ENCODE assay signal across 8 cellular contexts in the genomic region with DNA sequence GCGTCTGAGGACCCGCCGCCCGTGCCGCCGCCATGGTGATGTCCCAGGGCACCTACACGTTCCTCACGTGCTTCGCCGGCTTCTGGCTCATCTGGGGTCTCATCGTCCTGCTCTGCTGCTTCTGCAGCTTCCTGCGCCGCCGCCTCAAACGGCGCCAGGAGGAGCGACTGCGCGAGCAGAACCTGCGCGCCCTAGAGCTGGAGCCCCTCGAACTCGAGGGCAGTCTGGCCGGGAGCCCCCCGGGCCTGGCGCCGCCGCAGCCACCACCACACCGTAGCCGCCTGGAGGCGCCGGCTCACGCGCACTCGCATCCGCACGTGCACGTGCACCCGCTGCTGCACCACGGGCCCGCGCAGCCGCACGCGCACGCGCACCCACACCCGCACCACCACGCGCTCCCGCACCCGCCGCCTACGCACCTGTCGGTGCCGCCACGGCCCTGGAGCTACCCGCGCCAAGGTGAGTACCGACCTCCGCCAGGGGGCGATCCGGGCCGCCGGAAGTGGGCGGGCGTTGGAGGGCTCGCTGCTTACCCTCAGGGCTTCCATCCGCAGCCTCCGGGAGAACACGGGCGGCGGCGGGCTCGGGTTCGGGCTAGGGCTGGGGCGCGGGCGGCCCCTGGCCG. TPM values are rescaled to one million over a fixed set of nuclear protein-coding genes. Genes with fewer than 3 reads are reported as not detected.
DNase-seq lines count a peak whose midpoint lies in the region; ATAC-seq and TF ChIP-seq lines count a peak whose summit lies in the region.

No MANE protein-coding gene starts in this region.

- H2AK5ac ChIP-seq in trophoblast cell (ENCODE audit: low read length): no peak overlapping the region

- H2AFZ ChIP-seq in Karpas-422 (ENCODE audit: low read length) (peak overlapping the region; percentile 65; the same call in 1 of the 2 replicates), trophoblast cell (ENCODE audit: insufficient read depth, low read length, poor library complexity) (peak overlapping the region; percentile 66)

- peaks cover 9% of the 10 kb centered on the region for H3K79me1 ChIP-seq in trophoblast cell (ENCODE audit: low read length)

- H2BK5ac ChIP-seq in trophoblast cell (ENCODE audit: low read depth, low read length, poor library complexity): no peak overlapping the region

- TF ChIP-seq POLR2A in upper lobe of left lung (IDR thresholded peaks at IDR 0.05): peak in 2 of 4 donors; percentile 33 to 48

- H3K9ac ChIP-seq in Karpas-422 (ENCODE audit: low read length) (peak overlapping the region; percentile 89), trophoblast cell (ENCODE audit: low read length) (no peak overlapping the region)

- peak overlapping the region; percentile 30 for H4K91ac ChIP-seq in trophoblast cell (ENCODE audit: low read depth, low read length)

- peaks cover 8% of the 10 kb centered on the region; the same call in 1 of the 2 replicates for H4K20me1 ChIP-seq in Karpas-422 (ENCODE audit: insufficient read depth, low read depth, low read length)

- intact Hi-C loops in head of caudate nucleus (cut with DNase I): loop anchor here (5.0 kb wide), 1 partner anchor 42 kb away; the partner anchor contains the start of gene PDLIM7

- H3K4me3 ChIP-seq in Karpas-422 (ENCODE audit: low read length) (peak overlapping the region; percentile 89), trophoblast cell (ENCODE audit: low read depth, low read length) (peak overlapping the region; percentile 64), upper lobe of left lung (peak overlapping the region; percentile 57 to 81 (median 72))

- H4K12ac ChIP-seq in trophoblast cell (ENCODE audit: low read depth, low read length): peak overlapping the region; percentile 1

- H4K8ac ChIP-seq in trophoblast cell (ENCODE audit: low read depth, low read length): peak overlapping the region; percentile 20

- no CpG with 5 or more reads among the region's 80 CpGs for WGBS in trophoblast cell (ENCODE audit: extremely low coverage, insufficient coverage, insufficient read length)
- WGBS in upper lobe of left lung, 2 donors: 0% methylated on average over 24 of the region's 80 CpGs; no CpG with 5 or more reads in 1 of the 2 donors

- H3K18ac ChIP-seq in trophoblast cell (ENCODE audit: low read length): peak overlapping the region; percentile 34

- no peak overlapping the region for H3K23ac ChIP-seq in trophoblast cell (ENCODE audit: low read length)

- H3K9me2 ChIP-seq in Karpas-422 (replicated peaks; ENCODE audit: insufficient read depth, low read length): no peaks in the 10 kb centered on the region

- no peaks in the 10 kb centered on the region for H3K27me3 ChIP-seq in Karpas-422 (ENCODE audit: low read length)
- H3K27me3 ChIP-seq in trophoblast cell (ENCODE audit: insufficient read depth, low read length): no peaks in the 10 kb centered on the region
- H3K27me3 ChIP-seq in upper lobe of left lung: peaks cover 0 to under 1% (median 0%) of the 10 kb centered on the region in 4 donors

- H2BK120ac ChIP-seq in trophoblast cell (ENCODE audit: insufficient read depth, low read length, poor library complexity): no peak overlapping the region

- H3K9me3 ChIP-seq in Karpas-422 (ENCODE audit: low read length): no peaks in the 10 kb centered on the region
- no peaks in the 10 kb centered on the region for H3K9me3 ChIP-seq in trophoblast cell (ENCODE audit: insufficient read depth, low read depth, low read length)
- no peaks in the 10 kb centered on the region for H3K9me3 ChIP-seq in upper lobe of left lung

- ATAC-seq in GM21723 (IDR thresholded peaks at IDR 0.05; ENCODE audit: unreplicated experiment): peak; percentile 55
- ATAC-seq in upper lobe of left lung (ENCODE audit: low FRiP score in 2 of 2): peak; percentile 65 to 74

- TF ChIP-seq EP300 in upper lobe of left lung (IDR thresholded peaks at IDR 0.05): no peak

- TF ChIP-seq CTCF in upper lobe of left lung (IDR thresholded peaks at IDR 0.05): peak; percentile 56 to 94 (median 90)

- H3K14ac ChIP-seq in trophoblast cell (ENCODE audit: low read length): peak overlapping the region; percentile 30

- H3K27ac ChIP-seq in Karpas-422 (ENCODE audit: low read length) (peak overlapping the region; percentile 86), trophoblast cell (ENCODE audit: low read depth, low read length) (peak overlapping the region; percentile 13), upper lobe of left lung (peak overlapping the region; percentile 52 to 85 (median 68))

- peaks cover 70% of the 10 kb centered on the region for H3K4me1 ChIP-seq in Karpas-422 (ENCODE audit: low read length)
- H3K4me1 ChIP-seq in trophoblast cell (ENCODE audit: control insufficient read depth in 1 of 2, insufficient read depth in 2 of 2, low read length in 2 of 2): peaks cover 0 to 17% of the 10 kb centered on the region in 2 experiments
- peaks cover 23 to 40% (median 29%) of the 10 kb centered on the region in 4 donors for H3K4me1 ChIP-seq in upper lobe of left lung

- H2BK12ac ChIP-seq in trophoblast cell (ENCODE audit: low read length): no peak overlapping the region

- H3K36me3 ChIP-seq in Karpas-422 (ENCODE audit: insufficient read depth, low read length): no peaks in the 10 kb centered on the region
- H3K36me3 ChIP-seq in trophoblast cell (ENCODE audit: control insufficient read depth in 1 of 2, insufficient read depth in 2 of 2, low read length in 2 of 2): peaks cover 35 to 36% of the 10 kb centered on the region in 2 experiments
- H3K36me3 ChIP-seq in upper lobe of left lung: peaks cover 0 to 24% (median 12%) of the 10 kb centered on the region in 4 donors

- peak overlapping the region; percentile 87 for H3K4me2 ChIP-seq in Karpas-422 (ENCODE audit: low read depth, low read length, poor library complexity, severe bottlenecking)
- peak overlapping the region; percentile 95 for H3K4me2 ChIP-seq in trophoblast cell (ENCODE audit: low read length)

- H3K79me2 ChIP-seq in Karpas-422 (ENCODE audit: low read length) (peaks cover 12% of the 10 kb centered on the region), trophoblast cell (ENCODE audit: control insufficient read depth, insufficient read depth, low read length, poor library complexity) (no peaks in the 10 kb centered on the region)

- H3K4ac ChIP-seq in trophoblast cell (ENCODE audit: low read depth, low read length): no peak overlapping the region

- DNase-seq in ELF-1 (ENCODE audit: low read depth, low spot score) (peak; percentile 92), Karpas-422 (peak; percentile 94), SHP77 treated with DMSO at 0.1 percent for 48 hours (lab: John Stamatoyannopoulos, UW) (peak; percentile 47), head of caudate nucleus (peak; percentile 21 to 86 (median 74)), trophoblast cell (peak; percentile 77 to 90), upper lobe of left lung (peak; percentile 85 to 97)
- peak; percentile 80 to 93 (median 87) for DNase-seq in activated naive CD4-positive, alpha-beta T cell (lab: John Stamatoyannopoulos, UW)

RNA-seq across cellular contexts. Expression of gene PRR7, which starts 8.5 kb away (rescaled TPM):
- total RNA-seq in Karpas-422 (2014; rRNA removed; shearing (Covaris generic); ENCODE audit: low replicate concordance): 26.8 and 59.4 TPM in 2 replicates
- polyA plus RNA-seq in trophoblast cell (2013): 1.7 and 1.9 TPM in 2 replicates
- total RNA-seq in upper lobe of left lung: 1 to 10 TPM; 1.6 to 9.2 (median 3.4) TPM

RNA-seq across cellular contexts. Expression of gene DBN1, which starts 18.3 kb away (rescaled TPM):
- 29.1 and 72.7 TPM in 2 replicates for total RNA-seq in Karpas-422 (2014; rRNA removed; shearing (Covaris generic); ENCODE audit: low replicate concordance)
- 206 and 211 TPM in 2 replicates for polyA plus RNA-seq in trophoblast cell (2013)
- 10 to 100 TPM; 17.0 to 55.6 (median 30.1) TPM for total RNA-seq in upper lobe of left lung

RNA-seq across cellular contexts. Expression of gene GRK6, which starts 28.7 kb away (rescaled TPM):
- total RNA-seq in Karpas-422 (2014; rRNA removed; shearing (Covaris generic); ENCODE audit: low replicate concordance): 45.5 and 79.1 TPM in 2 replicates
- 15.2 and 16.0 TPM in 2 replicates for polyA plus RNA-seq in trophoblast cell (2013)
- 10 to 100 TPM; 26.8 to 85.9 (median 56.6) TPM for total RNA-seq in upper lobe of left lung

RNA-seq across cellular contexts. Expression of gene PDLIM7, which starts 42.3 kb away (rescaled TPM):
- 53.6 and 138 TPM in 2 replicates for total RNA-seq in Karpas-422 (2014; rRNA removed; shearing (Covaris generic); ENCODE audit: low replicate concordance)
- 220 and 227 TPM in 2 replicates for polyA plus RNA-seq in trophoblast cell (2013)
- total RNA-seq in upper lobe of left lung: 100 to 1,000 TPM in 1 of 6 donors, 10 to 100 TPM in 5; 32.0 to 142 (median 75.8) TPM

RNA-seq across cellular contexts. Expression of gene F12, which starts 45.8 kb away (rescaled TPM):
- total RNA-seq in Karpas-422 (2014; rRNA removed; shearing (Covaris generic); ENCODE audit: low replicate concordance): 6.0 and 6.5 TPM in 2 replicates
- 0.47 and 0.49 TPM in 2 replicates for polyA plus RNA-seq in trophoblast cell (2013)
- total RNA-seq in upper lobe of left lung: 1 to 10 TPM in 4 of 6 donors, under 1 TPM in 1, not detected in 1; 0.91 to 7.8 (median 2.1) TPM

Comparison
In these comparisons a context has a peak if more than half of its experiments do, and no peak if none do; other contexts are left out.
1. Peak in every context shown above with its lines: DNase-seq, ATAC-seq, H3K4me3 ChIP-seq and H3K27ac ChIP-seq.
2. H3K27ac ChIP-seq: peak in every context shown above with its lines; median percentile 86 in Karpas-422; 68 in upper lobe of left lung; 13 in trophoblast cell.